In the genomic region with DNA sequence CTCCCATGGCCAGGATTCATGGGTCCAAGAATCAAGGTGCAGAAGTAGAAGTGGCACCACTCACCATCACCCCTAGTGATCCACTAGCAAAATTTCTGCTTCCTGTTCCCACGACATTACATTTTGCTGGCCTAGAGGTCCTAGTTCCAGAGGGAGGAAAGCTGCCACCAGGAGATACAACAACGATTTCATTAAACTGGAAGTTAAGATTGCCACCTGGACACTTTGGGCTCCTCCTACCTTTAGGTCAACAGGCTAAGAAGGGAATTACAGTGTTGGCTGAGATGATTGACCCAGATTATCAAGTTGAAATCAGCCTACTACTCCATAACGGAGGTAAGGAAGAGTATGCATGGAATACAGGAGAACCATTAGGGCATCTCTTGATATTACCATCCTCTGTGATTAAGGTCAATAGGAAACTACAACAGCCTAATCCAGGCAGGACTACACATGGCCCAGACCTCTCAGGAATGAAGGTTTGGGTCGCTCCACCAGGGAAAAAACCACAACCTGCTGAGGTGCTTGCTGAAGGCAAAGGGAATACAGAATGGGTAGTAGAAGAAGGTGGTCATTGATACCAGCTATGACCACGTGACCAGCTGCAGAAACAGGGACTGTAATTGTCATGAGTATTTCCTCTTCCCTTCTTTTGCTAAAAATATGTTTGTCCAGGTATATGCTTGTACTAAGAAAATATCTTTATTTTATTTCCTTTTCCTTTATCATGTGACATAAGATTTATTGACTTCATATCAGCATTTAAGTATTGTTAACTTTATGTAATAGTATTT, we compare ENCODE assay signal across 6 cellular contexts.
DNase-seq lines count a peak whose midpoint lies in the region; ATAC-seq, FAIRE-seq and TF ChIP-seq lines count a peak whose summit lies in the region.
"Not testable (repeated sequence)": the region's sequence is repeated elsewhere in the genome, so short reads cannot be mapped to it uniquely, and the experiment has no call there.

No MANE protein-coding gene starts in this region.

- H3K9me3 ChIP-seq in PC-3 (ENCODE audit: low read length); K562 (replicated peaks; ENCODE audit: control insufficient read depth, insufficient read depth, low read depth, low read length); HepG2 (ENCODE audit: low read length): not testable (repeated sequence)

- not testable (repeated sequence) for H3K9me1 ChIP-seq in K562 (ENCODE audit: control insufficient read depth, insufficient read depth, low read length)

- TF ChIP-seq POLR2A in K562 (conservative IDR thresholded peaks at IDR 0.05); HepG2 (IDR thresholded peaks at IDR 0.05; ENCODE audit: insufficient read depth in 1 of 2, low read depth in 2 of 2, low read length in 2 of 2): not testable (repeated sequence)

- not testable (repeated sequence) for ATAC-seq in PC-3, K562, HepG2

- H3K27ac ChIP-seq in PC-3 (ENCODE audit: low read length) = peak overlapping the region; percentile 88
- not testable (repeated sequence) for H3K27ac ChIP-seq in K562 (ENCODE audit: extremely low read depth, low read depth, low read length); HepG2 (ENCODE audit: extremely low read length, insufficient read depth, low read length)

- TF ChIP-seq RAD21 in K562 (CRISPR knock-in tag; conservative IDR thresholded peaks at IDR 0.05 in 1 of 2, IDR thresholded peaks at IDR 0.05 in 1 of 2); HepG2 (CRISPR knock-in tag; IDR thresholded peaks at IDR 0.05): not testable (repeated sequence)

- POLR2A ChIA-PET in PC-3 (lab: Charles Lee; ENCODE audit: unreplicated experiment); HepG2 (lab: Yijun Ruan, JAX): not testable (repeated sequence)
- POLR2A ChIA-PET in K562 (lab: Yijun Ruan, JAX) = interaction anchor here (0.7 to 1.3 kb wide), 4 partner anchors 8 to 91 kb away, joined by 3 to 6 read pairs (median 4); no protein-coding TSS in a partner anchor

- not testable (repeated sequence) for FAIRE-seq in K562 (lab: Jason Lieb, UNC); HepG2 (lab: Jason Lieb, UNC)

- H3K9me3 Mint-ChIP-seq in Calu3 (ENCODE audit: low read depth, unreplicated experiment) (peaks cover 10% of the 10 kb centered on the region), neural crest cell (peaks cover 18% of the 10 kb centered on the region)

- H3K79me2 ChIP-seq in PC-3 (ENCODE audit: low read length); K562 (ENCODE audit: control insufficient read depth, insufficient read depth, low read length); HepG2 (ENCODE audit: insufficient read depth, low read length): not testable (repeated sequence)

- CTCF ChIA-PET in Calu3 (lab: Charles Lee) = interaction anchor here (1.7 to 1.8 kb wide), 2 partner anchors 11 to 146 kb away, joined by 7 to 9 read pairs; no protein-coding TSS in a partner anchor
- CTCF ChIA-PET in PC-3 (lab: Charles Lee); K562 (lab: Yijun Ruan, JAX; ENCODE audit: low intra/inter-chr PET ratio); HepG2 (lab: Yijun Ruan, JAX; ENCODE audit: low intra/inter-chr PET ratio, low total read pairs): not testable (repeated sequence)

- intact Hi-C loops in Calu3 (cut with micrococcal nuclease; ENCODE audit: unreplicated experiment) = loop anchor here (2.0 to 5.0 kb wide), 2 partner anchors 45 to 55 kb away; no protein-coding TSS in a partner anchor
- intact Hi-C loops in PC-3 (cut with micrococcal nuclease) = loop anchor here (2.0 to 5.0 kb wide), 4 partner anchors 33 to 207 kb away; no protein-coding TSS in a partner anchor
- intact Hi-C loops in K562 (cut with micrococcal nuclease) = loop anchor here (5.0 kb wide), 2 partner anchors 75 to 135 kb away; no protein-coding TSS in a partner anchor
- intact Hi-C loops in HepG2 (cut with micrococcal nuclease; ENCODE audit: unreplicated experiment) = not testable (repeated sequence)

- H3K4me3 ChIP-seq in PC-3 (ENCODE audit: low read length); K562; HepG2 (replicated peaks in 1 of 3; ENCODE audit: insufficient read depth in 1 of 3, low read depth in 2 of 3, low read length in 3 of 3): not testable (repeated sequence)

- in situ Hi-C loops in K562 (cut with MboI); HepG2 (cut with HindIII; ENCODE audit: extremely low pct_ligation_motif_present, low pct_unique_long_range_greater_than_20kb): not testable (repeated sequence)

- WGBS in K562 (ENCODE audit: insufficient coverage, low coverage, missing lambda C conversion rate) = 37% methylated on average over 5 of the region's 5 CpGs
- 4% methylated on average over 5 of the region's 5 CpGs for WGBS in HepG2 (ENCODE audit: low lambda C conversion rate)

- H2AFZ ChIP-seq in PC-3 (ENCODE audit: low read length); K562 (ENCODE audit: low read depth, low read length); HepG2 (ENCODE audit: low read length): not testable (repeated sequence)

- not testable (repeated sequence) for H3K9me2 ChIP-seq in PC-3 (replicated peaks; ENCODE audit: low read length)

- TF ChIP-seq EP300 in K562 (IDR thresholded peaks at IDR 0.05; ENCODE audit: low read length); HepG2 (IDR thresholded peaks at IDR 0.05; ENCODE audit: low read depth in 2 of 2, low read length in 2 of 2); HepG2 (CRISPR knock-in tag; IDR thresholded peaks at IDR 0.05; ENCODE audit: borderline replicate concordance): not testable (repeated sequence)

- H3F3A ChIP-seq in PC-3 (ENCODE audit: low read length, unreplicated experiment) = not testable (repeated sequence)

- not testable (repeated sequence) for H3K27me3 Mint-ChIP-seq in Calu3 (ENCODE audit: unreplicated experiment); neural crest cell (ENCODE audit: low read depth)

- H3K4me1 Mint-ChIP-seq in Calu3 (ENCODE audit: low read depth, unreplicated experiment) (peaks cover 29% of the 10 kb centered on the region), neural crest cell (peaks cover 22% of the 10 kb centered on the region)

- not testable (repeated sequence) for H4K20me1 ChIP-seq in PC-3 (ENCODE audit: low read length); K562 (replicated peaks; ENCODE audit: control insufficient read depth, insufficient read depth, low read length); HepG2 (ENCODE audit: insufficient read depth, low read length)

- H3K27ac Mint-ChIP-seq in Calu3 (ENCODE audit: unreplicated experiment) (peak overlapping the region; percentile 82), neural crest cell (ENCODE audit: unreplicated experiment) (peak overlapping the region; percentile 30)

- H3K36me3 ChIP-seq in PC-3 (ENCODE audit: low read depth, low read length); K562 (ENCODE audit: control insufficient read depth, insufficient read depth, low read length); HepG2 (replicated peaks in 1 of 2; ENCODE audit: control insufficient read depth in 1 of 2, insufficient read depth in 2 of 2, low read length in 2 of 2): not testable (repeated sequence)

- not testable (repeated sequence) for H3K4me2 ChIP-seq in PC-3 (ENCODE audit: low read length); HepG2 (ENCODE audit: low read depth, low read length)
- peak overlapping the region; percentile 34; the same call in 1 of the 2 replicates for H3K4me2 ChIP-seq in K562 (ENCODE audit: insufficient read depth, low read length)

- H3K36me3 Mint-ChIP-seq in Calu3 (ENCODE audit: insufficient read depth, unreplicated experiment) = not testable (repeated sequence)
- peaks cover 15% of the 10 kb centered on the region for H3K36me3 Mint-ChIP-seq in neural crest cell (ENCODE audit: low read depth)

- H3K27me3 ChIP-seq in PC-3 (ENCODE audit: low read length); K562 (ENCODE audit: control insufficient read depth in 2 of 2, insufficient read depth in 2 of 2, low read length in 2 of 2); HepG2 (ENCODE audit: control insufficient read depth in 1 of 2, insufficient read depth in 2 of 2, low read length in 2 of 2): not testable (repeated sequence)

- peaks cover 28% of the 10 kb centered on the region for H3K4me1 ChIP-seq in PC-3 (ENCODE audit: insufficient read depth, low read length)
- peaks cover 16 to 48% of the 10 kb centered on the region in 2 experiments for H3K4me1 ChIP-seq in K562 (replicated peaks in 1 of 2; ENCODE audit: control insufficient read depth in 2 of 2, insufficient read depth in 2 of 2, low read length in 2 of 2)
- H3K4me1 ChIP-seq in HepG2 (ENCODE audit: insufficient read depth, low read length) = not testable (repeated sequence)

- H3K9ac ChIP-seq in PC-3 (ENCODE audit: low read length); K562 (ENCODE audit: insufficient read depth in 1 of 2, low read depth in 2 of 2, low read length in 2 of 2); HepG2 (ENCODE audit: insufficient read depth, low read depth, low read length): not testable (repeated sequence)

- TF ChIP-seq CTCF in Calu3 (IDR thresholded peaks at IDR 0.05; ENCODE audit: unreplicated experiment); PC-3 (conservative IDR thresholded peaks at IDR 0.05; ENCODE audit: low read depth, low read length); K562 (IDR thresholded peaks at IDR 0.05 in 2 of 3, conservative IDR thresholded peaks at IDR 0.05 in 1 of 3; ENCODE audit: insufficient read depth in 2 of 3, low read depth in 1 of 3, low read length in 3 of 3); HepG2 (CRISPR knock-in tag; IDR thresholded peaks at IDR 0.05); neural crest cell (conservative IDR thresholded peaks at IDR 0.05): not testable (repeated sequence)

- DNase-seq in Calu3; PC-3; K562 (ENCODE audit: extremely low read depth in 1 of 4, low spot score in 3 of 4); HepG2 (ENCODE audit: low spot score); neural crest cell (ENCODE audit: low read depth, low spot score): not testable (repeated sequence)
- DNase-seq in islet precursor cell = peak; percentile 19

- BruUV-seq in Calu3 (replicated peaks; lab: Mats Ljungman, UMichigan); PC-3 (replicated peaks; lab: Mats Ljungman, UMichigan); K562 (replicated peaks; lab: Mats Ljungman, UMichigan); HepG2 (replicated peaks; lab: Mats Ljungman, UMichigan): not testable (repeated sequence)

- H3K4me3 Mint-ChIP-seq in Calu3 (ENCODE audit: low read depth, unreplicated experiment); neural crest cell: not testable (repeated sequence)
